Comparison of ENCODE assay signal across 8 cellular contexts in genomic region chr20:18496740-18497592, GRCh38. TPM values are rescaled to one million over a fixed set of nuclear protein-coding genes. Genes with fewer than 3 reads are reported as not detected.
DNase-seq lines count a peak whose midpoint lies in the region; ATAC-seq lines count a peak whose summit lies in the region.

TSS of gene RBBP9 (minus strand) at chr20:18497225. CDS start at chr20:18497167, 58 bp downstream.

- DNase-seq in Ammon's horn (ENCODE audit: low spot score) (peak; percentile 90), NCI-H510A (lab: John Stamatoyannopoulos, UW) (peak; percentile 93), left colon (peak; percentile 84 to 90)
- peak; percentile 63 to 67 for DNase-seq in activated CD4-positive, alpha-beta T cell treated with anti-CD3 and anti-CD28 coated beads for 4 hours
- peak; percentile 50 to 70 for DNase-seq in stimulated activated CD4-positive, alpha-beta T cell treated with anti-CD3 and anti-CD28 coated beads, Interleukin-1b, Interleukin-23, amount 100 ng/mL, for 4 hours (ENCODE audit: low read depth in 2 of 2)

- intact Hi-C loops in left colon (cut with DNase I, micrococcal nuclease): no loop called here

- peak within 1 kb of the TSS; percentile 41 for H3K27ac ChIP-seq in cingulate gyrus (ENCODE audit: low read depth, low read length)

- ATAC-seq in GM19035 (IDR thresholded peaks at IDR 0.05; ENCODE audit: unreplicated experiment) (peak; percentile 98), HG03342 (IDR thresholded peaks at IDR 0.05; ENCODE audit: unreplicated experiment) (peak; percentile 99), left colon (peak; percentile 100)

RNA-seq across cellular contexts. Expression of gene RBBP9, which starts in this region (rescaled TPM):
- total RNA-seq in left colon: 10 to 100 TPM; 10.4 to 12.6 TPM

Comparison
In these comparisons a context has a peak if more than half of its experiments do, and no peak if none do; other contexts are left out.
1. Peak in every context shown above with its lines: DNase-seq, ATAC-seq and H3K27ac ChIP-seq.